Comparison of ENCODE assay signal across 29 cellular contexts in the genomic region with DNA sequence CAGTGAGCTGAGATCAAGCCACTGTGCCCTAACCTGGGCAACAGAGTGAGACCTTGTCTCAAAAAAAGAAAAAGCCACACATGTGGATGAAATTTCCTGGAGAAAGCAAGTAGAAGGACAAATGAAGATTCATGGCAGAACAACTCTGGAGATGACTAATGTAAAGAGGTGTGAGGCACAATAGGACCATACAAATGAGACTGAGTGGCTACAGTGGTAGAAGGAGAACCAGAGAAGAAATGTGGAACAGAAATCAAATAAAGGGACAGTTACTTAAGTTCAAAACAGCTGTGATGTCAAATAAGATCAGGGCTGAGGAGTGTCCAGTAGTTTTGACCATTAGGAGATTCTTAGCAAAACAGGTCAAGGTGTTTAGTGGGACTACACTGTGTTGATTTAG.
"Had no signal": no experiment of that assay in that cellular context is flagged by ENCODE, and none has a peak within 500 bp of the region (broad histone marks: within the 10 kb centered on the region; RNA-seq: fewer than 3 reads in every experiment).

No MANE protein-coding gene starts in this region.

- H3K9ac ChIP-seq: neural progenitor cell, parathyroid adenoma had no signal

- ATAC-seq: naive thymus-derived CD4-positive, alpha-beta T cell; natural killer cell; psoas muscle; right cardiac atrium; right lobe of liver; stimulated activated memory B cell treated with anti-CD40 and anti-IgM and Interleukin-4, amounts not matched to agents 10 μg/mL and 1 μg/mL and 100 μg/mL, for 72 hours; upper lobe of right lung had no signal

- H3K4me3 Mint-ChIP-seq: naive thymus-derived CD4-positive, alpha-beta T cell; natural killer cell; nephron; neural progenitor cell; stimulated activated memory B cell treated with anti-CD40 and anti-IgM and Interleukin-4, amounts not matched to agents 10 μg/mL and 1 μg/mL and 100 μg/mL, for 72 hours; stimulated activated naive CD8-positive, alpha-beta T cell treated with anti-CD3 and anti-CD28 coated beads, Interleukin-15, Interleukin-2, amounts not matched to agents 100 ng/mL and 50 ng/mL, for 24 hours; type B pancreatic cell had no signal

- H3K4me1 Mint-ChIP-seq: naive thymus-derived CD4-positive, alpha-beta T cell; natural killer cell; nephron; neural progenitor cell; stimulated activated memory B cell treated with anti-CD40 and anti-IgM and Interleukin-4, amounts not matched to agents 10 μg/mL and 1 μg/mL and 100 μg/mL, for 72 hours had no signal

- H3K27ac Mint-ChIP-seq: naive thymus-derived CD4-positive, alpha-beta T cell; natural killer cell; nephron; neural progenitor cell; progenitor cell of endocrine pancreas; stimulated activated memory B cell treated with anti-CD40 and anti-IgM and Interleukin-4, amounts not matched to agents 10 μg/mL and 1 μg/mL and 100 μg/mL, for 72 hours; stimulated activated naive CD8-positive, alpha-beta T cell treated with anti-CD3 and anti-CD28 coated beads, Interleukin-15, Interleukin-2, amounts not matched to agents 100 ng/mL and 50 ng/mL, for 24 hours; type B pancreatic cell had no signal

- H3K27ac ChIP-seq: neural progenitor cell, ovary, parathyroid adenoma, psoas muscle, right lobe of liver, sigmoid colon, suprapubic skin, testis, tibial artery, transverse colon, upper lobe of right lung, vagina had no signal

- H3K4me1 ChIP-seq: neural progenitor cell, parathyroid adenoma, psoas muscle, right lobe of liver, sigmoid colon, suprapubic skin, testis, tibial artery, transverse colon, upper lobe of right lung, vagina had no signal

- H3K27me3 ChIP-seq: neural progenitor cell, ovary, right lobe of liver, sigmoid colon, suprapubic skin, testis, tibial artery, transverse colon, upper lobe of right lung, vagina had no signal

- H3K4me2 ChIP-seq: neural progenitor cell had no signal

- H3K4me3 ChIP-seq: neural progenitor cell, ovary, psoas muscle, right lobe of liver, sigmoid colon, suprapubic skin, testis, tibial artery, transverse colon, upper lobe of right lung, vagina had no signal

- H3K9me3 ChIP-seq: ovary, psoas muscle, right lobe of liver, sigmoid colon, suprapubic skin, testis, tibial artery, transverse colon, upper lobe of right lung, vagina had no signal

- DNase-seq: naive thymus-derived CD4-positive, alpha-beta T cell; natural killer cell; occipital lobe; ovary; posterior cingulate gyrus; psoas muscle; right cardiac atrium; right lobe of liver; sigmoid colon; small intestine; stimulated activated CD4-positive, alpha-beta T cell treated with anti-CD3 and anti-CD28 coated beads, Interleukin-15, amount 100 ng/mL, for 24 hours; stimulated activated CD4-positive, alpha-beta T cell treated with anti-CD3 and anti-CD28 coated beads, Interleukin-2, amount 100 ng/mL, for 24 hours; stimulated activated CD4-positive, alpha-beta T cell treated with anti-CD3 and anti-CD28 coated beads, Interleukin-2, amount 100 ng/mL, for 48 hours; stimulated activated CD4-positive, alpha-beta T cell treated with anti-CD3 and anti-CD28 coated beads, Interleukin-4, amount 100 ng/mL, for 24 hours; stimulated activated naive CD4-positive, alpha-beta T cell; substantia nigra; testis; tibial artery; transverse colon; upper lobe of right lung had no signal

- H3K9me3 Mint-ChIP-seq: natural killer cell had no signal

- FAIRE-seq: small intestine had no signal

- H3K79me2 ChIP-seq: parathyroid adenoma had no signal

- H3K36me3 ChIP-seq: neural progenitor cell, ovary, right lobe of liver, sigmoid colon, suprapubic skin, tibial artery, transverse colon, upper lobe of right lung, vagina had no signal

- H3K36me3 Mint-ChIP-seq: natural killer cell; neural progenitor cell; stimulated activated memory B cell treated with anti-CD40 and anti-IgM and Interleukin-4, amounts not matched to agents 10 μg/mL and 1 μg/mL and 100 μg/mL, for 72 hours; type B pancreatic cell had no signal

- H2AFZ ChIP-seq: neural progenitor cell, parathyroid adenoma had no signal
